9 cellular contexts compared by ENCODE assay signal in genomic region chr2:170669909-170670308, GRCh38. TPM values are rescaled to one million over a fixed set of nuclear protein-coding genes. Genes with fewer than 3 reads are reported as not detected.
"Had no signal": no experiment of that assay in that cellular context is flagged by ENCODE, and none has a peak within 500 bp of the region (broad histone marks: within the 10 kb centered on the region; RNA-seq: fewer than 3 reads in every experiment).

No MANE protein-coding gene starts in this region.

- H3K9ac ChIP-seq: KMS-11 had no signal

- FAIRE-seq: HTR-8/SVneo had no signal

- H3K4me2 ChIP-seq: KMS-11 had no signal

- DNase-seq: IMR-90, Karpas-422, KBM-7, KG1 had no signal

- H3K27ac ChIP-seq: HL-60, KMS-11 had no signal

RNA-seq across cellular contexts. Expression of gene SP5, which starts 45.2 kb away (rescaled TPM):
- total RNA-seq: HT1080, IMR-90 had no signal
- polyA plus RNA-seq: IgD-negative memory B cell, IMR-90 had no signal
